8 cellular contexts compared by ENCODE assay signal in the genomic region with DNA sequence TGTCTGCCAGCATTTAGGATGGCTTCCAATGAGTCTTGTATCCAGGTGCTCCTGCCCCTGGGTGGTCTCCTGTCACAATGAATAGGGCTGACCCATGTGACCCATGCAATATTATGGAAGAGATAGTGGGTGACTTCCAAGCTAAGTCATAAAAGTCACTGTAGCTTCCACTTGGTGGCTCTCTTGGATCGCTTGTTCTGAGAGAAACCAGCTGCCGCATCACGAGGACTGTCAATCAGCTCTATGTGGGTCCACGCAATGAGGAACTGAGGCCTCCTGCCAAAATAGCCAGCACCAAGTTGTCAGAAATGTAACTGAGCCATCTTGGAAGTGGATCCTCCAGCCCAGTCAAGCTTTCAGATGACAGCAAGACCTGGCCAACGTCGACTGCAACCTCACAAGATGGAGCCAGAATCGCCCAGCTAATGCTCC. TPM values are rescaled to one million over a fixed set of nuclear protein-coding genes. Genes with fewer than 3 reads are reported as not detected.
DNase-seq lines count a peak whose midpoint lies in the region; ATAC-seq lines count a peak whose summit lies in the region.

No MANE protein-coding gene starts in this region.

- no peak overlapping the region for H3K4me3 ChIP-seq in MG63

- H3K9me3 ChIP-seq in MG63 = no peaks in the 10 kb centered on the region

- DNase-seq in EH (ENCODE audit: low read depth) = peak; percentile 56
- peak; percentile 62 for DNase-seq in MG63
- DNase-seq in amniotic epithelial cell (ENCODE audit: low read depth) = peak; percentile 46
- peak; percentile 47 for DNase-seq in iPS-NIHi11 (ENCODE audit: low spot score)
- no peak for DNase-seq in kidney glomerular epithelial cell (lab: John Stamatoyannopoulos, UW)
- no peak for DNase-seq in epidermal melanocyte (ENCODE audit: insufficient read length, low spot score)
- DNase-seq in activated CD8-positive, alpha-beta memory T cell treated with anti-CD3 and anti-CD28 coated beads, Interleukin-2, amount 50 U/mL, for 4 hours = no peak

- no peak for ATAC-seq in GM18502 (IDR thresholded peaks at IDR 0.05; ENCODE audit: poor library complexity, unreplicated experiment)

- H3K27me3 ChIP-seq in MG63 = no peaks in the 10 kb centered on the region

- H3K36me3 ChIP-seq in MG63 = peaks cover 33% of the 10 kb centered on the region

RNA-seq across cellular contexts. Expression of a gene that starts 14.9 kb away (rescaled TPM):
- not detected in 2 replicates for total RNA-seq in MG63 (2014; rRNA removed; shearing (Covaris generic); ENCODE audit: low replicate concordance)

RNA-seq across cellular contexts. Expression of a gene that starts 16.3 kb away (rescaled TPM):
- not detected in 2 replicates for total RNA-seq in MG63 (2014; rRNA removed; shearing (Covaris generic); ENCODE audit: low replicate concordance)

RNA-seq across cellular contexts. Expression of a gene that starts 25.3 kb away (rescaled TPM):
- 204 and 214 TPM in 2 replicates for total RNA-seq in MG63 (2014; rRNA removed; shearing (Covaris generic); ENCODE audit: low replicate concordance)

RNA-seq across cellular contexts. Expression of a gene that starts 40.0 kb away (rescaled TPM):
- 24.5 and 32.3 TPM in 2 replicates for total RNA-seq in MG63 (2014; rRNA removed; shearing (Covaris generic); ENCODE audit: low replicate concordance)

RNA-seq across cellular contexts. Expression of a gene that starts 55.2 kb away (rescaled TPM):
- total RNA-seq in MG63 (2014; rRNA removed; shearing (Covaris generic); ENCODE audit: low replicate concordance) = not detected in 2 replicates

Comparison
In these comparisons a context has a peak if more than half of its experiments do, and no peak if none do; other contexts are left out.
1. DNase-seq: peak in EH (single experiment), MG63 (single experiment), amniotic epithelial cell (single experiment) and iPS-NIHi11 (single experiment); none in kidney glomerular epithelial cell (single experiment), epidermal melanocyte (single experiment) and activated CD8-positive, alpha-beta memory T cell treated with anti-CD3 and anti-CD28 coated beads, Interleukin-2, amount 50 U/mL, for 4 hours (single experiment).